ENCODE assay signal across 16 cellular contexts in the genomic region with DNA sequence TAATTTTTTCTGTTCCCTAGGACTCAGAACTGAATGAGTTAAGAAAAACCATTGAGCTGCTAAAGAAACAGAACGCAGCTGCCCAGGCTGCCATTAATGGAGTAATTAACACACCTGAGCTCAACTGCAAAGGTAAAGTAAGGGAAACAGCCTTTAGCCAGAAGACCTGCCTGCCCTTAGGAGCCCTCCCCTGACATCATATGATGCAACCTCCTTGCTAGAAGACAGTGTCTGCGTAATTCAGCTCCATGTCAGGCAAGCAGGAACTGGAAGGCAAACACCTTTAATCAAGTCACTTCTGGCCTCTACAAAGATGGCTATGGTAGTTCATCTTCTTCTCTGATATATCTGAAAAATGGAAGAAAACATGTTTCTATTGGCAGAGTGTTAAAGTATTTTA.
DNase-seq lines count a peak whose midpoint lies in the region; ATAC-seq and TF ChIP-seq lines count a peak whose summit lies in the region.
"Had no signal": no experiment of that assay in that cellular context is flagged by ENCODE, and none has a peak within 500 bp of the region (broad histone marks: within the 10 kb centered on the region; RNA-seq: fewer than 3 reads in every experiment).

No MANE protein-coding gene starts in this region.

- H3K79me1 ChIP-seq in H9 (ENCODE audit: insufficient read depth, low read depth, low read length, poor library complexity, severe bottlenecking) (no peaks in the 10 kb centered on the region), trophoblast cell (ENCODE audit: low read length) (no peaks in the 10 kb centered on the region)

- ATAC-seq in HG03039 (IDR thresholded peaks at IDR 0.05; ENCODE audit: unreplicated experiment) (no peak), HG02610 (IDR thresholded peaks at IDR 0.05; ENCODE audit: unreplicated experiment) (no peak), GM19463 (IDR thresholded peaks at IDR 0.05; ENCODE audit: unreplicated experiment) (no peak)

- intact Hi-C loops in sigmoid colon (cut with DNase I): no loop called here

- no peak overlapping the region for H3K23ac ChIP-seq in H9 (ENCODE audit: insufficient read length, low read depth, low read length)
- H3K23ac ChIP-seq in trophoblast cell (ENCODE audit: low read length): no peak overlapping the region

- H3K23me2 ChIP-seq in H9 (ENCODE audit: insufficient read length, low read depth, low read length, poor library complexity, severe bottlenecking): no peaks in the 10 kb centered on the region

- H3K9me3 Mint-ChIP-seq in H9 (no peaks in the 10 kb centered on the region), chondrocyte (ENCODE audit: low read depth) (no peaks in the 10 kb centered on the region)
- H3K9me3 Mint-ChIP-seq: HFFc6 had no signal

- H3K27ac ChIP-seq in H9 (ENCODE audit: insufficient read length, low read depth, low read length) (no peak overlapping the region), trophoblast cell (ENCODE audit: low read depth, low read length) (no peak overlapping the region), sigmoid colon (no peak overlapping the region)
- H3K27ac ChIP-seq: BLaER1 treated with 17β-estradiol and CSF1 and Interleukin-3, amounts not matched to agents 10 nM and 100 nM had no signal

- no peak overlapping the region for H3T11ph ChIP-seq in H9 (ENCODE audit: low read length)

- H4K91ac ChIP-seq in H9 (ENCODE audit: insufficient read length, low read depth, low read length) (no peak overlapping the region), trophoblast cell (ENCODE audit: low read depth, low read length) (no peak overlapping the region)

- H3K27me3 Mint-ChIP-seq in H9 (ENCODE audit: low read depth) (no peaks in the 10 kb centered on the region), chondrocyte (ENCODE audit: low read depth) (no peaks in the 10 kb centered on the region)

- no peak for TF ChIP-seq POLR2A in sigmoid colon (IDR thresholded peaks at IDR 0.05)

- WGBS in H9 (ENCODE audit: extremely low coverage, insufficient read length, low lambda C conversion rate): no CpG with 5 or more reads among the region's 2 CpGs
- no CpG with 5 or more reads among the region's 2 CpGs for WGBS in trophoblast cell (ENCODE audit: extremely low coverage, insufficient coverage, insufficient read length)
- WGBS in sigmoid colon, 2 donors: 88 to 93% methylated on average over 2 of the region's 2 CpGs

- H3K4me3 ChIP-seq in trophoblast cell (ENCODE audit: low read depth, low read length): no peak overlapping the region
- H3K4me3 ChIP-seq in sigmoid colon: no peak overlapping the region
- H3K4me3 ChIP-seq: BLaER1 treated with 17β-estradiol and CSF1 and Interleukin-3, amounts not matched to agents 10 nM and 100 nM had no signal

- H2BK12ac ChIP-seq in H9 (ENCODE audit: insufficient read length, low read depth, low read length) (no peak overlapping the region), trophoblast cell (ENCODE audit: low read length) (no peak overlapping the region)

- H3K4ac ChIP-seq in H9 (ENCODE audit: low read depth, low read length) (no peak overlapping the region), trophoblast cell (ENCODE audit: low read depth, low read length) (no peak overlapping the region)

- H4K5ac ChIP-seq in H9 (ENCODE audit: insufficient read length, low read depth, low read length): no peak overlapping the region

- H2AFZ ChIP-seq in H9 (ENCODE audit: low read length): no peak overlapping the region
- H2AFZ ChIP-seq in trophoblast cell (ENCODE audit: insufficient read depth, low read length, poor library complexity): no peak overlapping the region

- H3K18ac ChIP-seq in H9 (ENCODE audit: insufficient read length, low read depth, low read length) (no peak overlapping the region), trophoblast cell (ENCODE audit: low read length) (no peak overlapping the region)

- H2BK120ac ChIP-seq in H9 (ENCODE audit: low read depth, low read length, poor library complexity, severe bottlenecking): no peak overlapping the region
- no peak overlapping the region for H2BK120ac ChIP-seq in trophoblast cell (ENCODE audit: insufficient read depth, low read length, poor library complexity)

- TF ChIP-seq CTCF in H9 (conservative IDR thresholded peaks at IDR 0.05) (no peak), chondrocyte (IDR thresholded peaks at IDR 0.05) (no peak), sigmoid colon (IDR thresholded peaks at IDR 0.05) (no peak)

- H2BK5ac ChIP-seq in H9 (ENCODE audit: insufficient read length, low read length): no peak overlapping the region
- no peak overlapping the region for H2BK5ac ChIP-seq in trophoblast cell (ENCODE audit: low read depth, low read length, poor library complexity)

- H3K27me3 ChIP-seq in H9 (ENCODE audit: insufficient read depth, low read length) (no peaks in the 10 kb centered on the region), trophoblast cell (ENCODE audit: insufficient read depth, low read length) (no peaks in the 10 kb centered on the region), sigmoid colon (no peaks in the 10 kb centered on the region)
- H3K27me3 ChIP-seq: BLaER1 treated with 17β-estradiol and CSF1 and Interleukin-3, amounts not matched to agents 10 nM and 100 nM had no signal

- H2AK5ac ChIP-seq in H9 (ENCODE audit: insufficient read length, low read length) (no peak overlapping the region), trophoblast cell (ENCODE audit: low read length) (no peak overlapping the region)

- no peak overlapping the region for H2BK20ac ChIP-seq in H9 (ENCODE audit: low read depth, low read length, poor library complexity, severe bottlenecking)

- H3K9me3 ChIP-seq in H9 (ENCODE audit: control insufficient read depth, low read depth, low read length): no peaks in the 10 kb centered on the region
- no peaks in the 10 kb centered on the region for H3K9me3 ChIP-seq in trophoblast cell (ENCODE audit: insufficient read depth, low read depth, low read length)
- H3K9me3 ChIP-seq in sigmoid colon: no peaks in the 10 kb centered on the region

- no peak overlapping the region for H3K4me3 Mint-ChIP-seq in H9
- H3K4me3 Mint-ChIP-seq in chondrocyte (ENCODE audit: unreplicated experiment): no peak overlapping the region
- H3K4me3 Mint-ChIP-seq: CD4-positive, CD25-positive, alpha-beta regulatory T cell; HFFc6 had no signal

- no peaks in the 10 kb centered on the region for H4K20me1 ChIP-seq in H9 (ENCODE audit: control insufficient read depth, insufficient read depth, insufficient read length)
- H4K20me1 ChIP-seq: BLaER1 treated with 17β-estradiol and CSF1 and Interleukin-3, amounts not matched to agents 10 nM and 100 nM had no signal

- H3K4me2 ChIP-seq in H9 (ENCODE audit: insufficient read depth, insufficient read length, low read length) (no peak overlapping the region), trophoblast cell (ENCODE audit: low read length) (no peak overlapping the region)

- no peaks in the 10 kb centered on the region for H3K4me1 ChIP-seq in H9 (ENCODE audit: insufficient read depth, low read length)
- H3K4me1 ChIP-seq in trophoblast cell (ENCODE audit: control insufficient read depth in 1 of 2, insufficient read depth in 2 of 2, low read length in 2 of 2): peaks cover 0 to 2% of the 10 kb centered on the region in 2 experiments
- no peaks in the 10 kb centered on the region for H3K4me1 ChIP-seq in sigmoid colon

- H4K8ac ChIP-seq in H9 (replicated peaks; ENCODE audit: insufficient read length, low read depth, low read length): no peak overlapping the region
- H4K8ac ChIP-seq in trophoblast cell (ENCODE audit: low read depth, low read length): no peak overlapping the region

- TF ChIP-seq EP300 in sigmoid colon (IDR thresholded peaks at IDR 0.05): no peak

- no peak overlapping the region for H3K56ac ChIP-seq in H9 (ENCODE audit: insufficient read length, low read depth, low read length)

- no peak overlapping the region for H3K9ac ChIP-seq in H9 (ENCODE audit: extremely low read depth, insufficient read length, low read length)
- no peak overlapping the region for H3K9ac ChIP-seq in trophoblast cell (ENCODE audit: low read length)
- H3K9ac ChIP-seq: BLaER1 treated with 17β-estradiol and CSF1 and Interleukin-3, amounts not matched to agents 10 nM and 100 nM had no signal

- no peak for DNase-seq in H9
- DNase-seq in NCI-H146 (lab: John Stamatoyannopoulos, UW): peak; percentile 55
- DNase-seq in chondrocyte (ENCODE audit: low spot score): no peak
- peak; percentile 14 to 33 for DNase-seq in trophoblast cell
- DNase-seq in sigmoid colon: no peak
- DNase-seq: ACHN; CD4-positive, CD25-positive, alpha-beta regulatory T cell; DMS53; GF-D8; GOT3; HCEC 1CT; HFFc6 had no signal

- H3K27ac Mint-ChIP-seq in H9 (0 out of 7 replicates have a peak overlapping the region, but pooled peaks of 2 of the 3 experiments have one; percentile 46 to 53), chondrocyte (ENCODE audit: unreplicated experiment) (peak overlapping the region; percentile 60)
- H3K27ac Mint-ChIP-seq: CD4-positive, CD25-positive, alpha-beta regulatory T cell; HFFc6 had no signal

- H3K14ac ChIP-seq in H9 (ENCODE audit: insufficient read depth, low read length) (no peak overlapping the region), trophoblast cell (ENCODE audit: low read length) (no peak overlapping the region)

- H3K36me3 ChIP-seq in trophoblast cell (ENCODE audit: control insufficient read depth in 1 of 2, insufficient read depth in 2 of 2, low read length in 2 of 2): peaks cover 17 to 53% of the 10 kb centered on the region in 2 experiments
- H3K36me3 ChIP-seq in sigmoid colon: peaks cover 15 to 73% (median 38%) of the 10 kb centered on the region in 4 donors
- H3K36me3 ChIP-seq: BLaER1 treated with 17β-estradiol and CSF1 and Interleukin-3, amounts not matched to agents 10 nM and 100 nM had no signal

- H4K12ac ChIP-seq in trophoblast cell (ENCODE audit: low read depth, low read length): no peak overlapping the region

- H3K36me3 Mint-ChIP-seq in H9 (ENCODE audit: insufficient read depth in 1 of 3, low read depth in 3 of 3) (peaks cover 53 to 81% (median 66%) of the 10 kb centered on the region in 3 experiments; a peak in 6 of 7 replicates), chondrocyte (ENCODE audit: low read depth) (peaks cover 80% of the 10 kb centered on the region)
- H3K36me3 Mint-ChIP-seq: CD4-positive, CD25-positive, alpha-beta regulatory T cell had no signal

- H3K79me2 ChIP-seq in H9 (ENCODE audit: insufficient read depth, low read length): no peaks in the 10 kb centered on the region
- no peaks in the 10 kb centered on the region for H3K79me2 ChIP-seq in trophoblast cell (ENCODE audit: control insufficient read depth, insufficient read depth, low read length, poor library complexity)

- H3K4me1 Mint-ChIP-seq in H9: peaks cover 8 to 15% of the 10 kb centered on the region in 2 experiments
- peaks cover 30% of the 10 kb centered on the region for H3K4me1 Mint-ChIP-seq in chondrocyte (ENCODE audit: low read depth)
- H3K4me1 Mint-ChIP-seq: CD4-positive, CD25-positive, alpha-beta regulatory T cell had no signal

- H2BK15ac ChIP-seq in H9 (ENCODE audit: low read depth, low read length): no peak overlapping the region

Comparison
In these comparisons a context has a peak if more than half of its experiments do, and no peak if none do; other contexts are left out.
1. DNase-seq: peak in NCI-H146 (single experiment) and trophoblast cell (2 of 2); none in H9 (single experiment), chondrocyte (single experiment) and sigmoid colon (single experiment).